In genomic region chr10:3873728-3874461, GRCh38 we compare ENCODE assay signal across 8 cellular contexts.
A peak's percentile ranks its signal among the peaks of the same experiment; 100 is the strongest.
DNase-seq lines count a peak whose midpoint lies in the region; ATAC-seq and TF ChIP-seq lines count a peak whose summit lies in the region.

No MANE protein-coding gene starts in this region.

- no peak overlapping the region for H3K4me3 ChIP-seq in esophagus squamous epithelium
- no peak overlapping the region for H3K4me3 ChIP-seq in psoas muscle

- no peaks in the 10 kb centered on the region for H3K9me3 ChIP-seq in esophagus squamous epithelium
- H3K9me3 ChIP-seq in psoas muscle = no peaks in the 10 kb centered on the region

- no peaks in the 10 kb centered on the region for H3K27me3 ChIP-seq in esophagus squamous epithelium
- no peaks in the 10 kb centered on the region for H3K27me3 ChIP-seq in psoas muscle (ENCODE audit: insufficient read depth in 3 of 3, low read length in 2 of 3)

- DNase-seq in DMS53 treated with DMSO at 0.1 percent for 48 hours (lab: John Stamatoyannopoulos, UW; ENCODE audit: unreplicated experiment) (peak; percentile 80), SIG-M5 treated with dmso at 0.1 percent for 504 hours (lab: John Stamatoyannopoulos, UW; ENCODE audit: unreplicated experiment) (peak; percentile 52), esophagus squamous epithelium (lab: John Stamatoyannopoulos, UW) (no peak), psoas muscle (no peak), RWPE1 (ENCODE audit: low spot score) (no peak), G401 (ENCODE audit: low spot score) (no peak)

- WGBS in esophagus squamous epithelium, 2 donors = 31 to 47% methylated on average over 7 of the region's 7 CpGs
- WGBS in psoas muscle, 3 donors = 20 to 25% (median 25%) methylated on average over 7 of the region's 7 CpGs

- intact Hi-C loops in esophagus squamous epithelium (cut with DNase I) (no loop called here), psoas muscle (cut with DNase I) (no loop called here)

- H3K4me1 ChIP-seq in esophagus squamous epithelium (peaks cover 5 to 31% (median 17%) of the 10 kb centered on the region in 3 donors), psoas muscle (peaks cover 12% of the 10 kb centered on the region)

- in situ Hi-C loops in G401 (cut with HindIII; ENCODE audit: low sequenced_read_pairs) = no loop called here

- H3K27ac ChIP-seq in esophagus squamous epithelium (peak overlapping the region in 3 of 4 donors; percentile 40 to 77 (median 70)), psoas muscle (peak overlapping the region; percentile 6), RWPE1 (no peak overlapping the region)

- H3K36me3 ChIP-seq in esophagus squamous epithelium (no peaks in the 10 kb centered on the region), psoas muscle (ENCODE audit: insufficient read depth in 1 of 2, low read depth in 1 of 2) (no peaks in the 10 kb centered on the region)

- no peak for TF ChIP-seq POLR2A in esophagus squamous epithelium (IDR thresholded peaks at IDR 0.05)

- TF ChIP-seq CTCF in esophagus squamous epithelium (IDR thresholded peaks at IDR 0.05) = no peak
- TF ChIP-seq CTCF in psoas muscle (IDR thresholded peaks at IDR 0.05) = no peak
- TF ChIP-seq CTCF in RWPE1 (conservative IDR thresholded peaks at IDR 0.05; ENCODE audit: low read depth) = no peak

- CTCF ChIA-PET in RWPE1 (lab: Yijun Ruan, JAX) = interaction anchor here (1.2 kb wide), 1 partner anchor 92 kb away, joined by 3 read pairs; no protein-coding TSS in a partner anchor

- ATAC-seq in GM19452 (IDR thresholded peaks at IDR 0.05; ENCODE audit: unreplicated experiment) (peak; percentile 51), HG03442 (IDR thresholded peaks at IDR 0.05; ENCODE audit: unreplicated experiment) (peak; percentile 73), psoas muscle (peak in 1 of 4 donors; percentile 37)

- POLR2A ChIA-PET in RWPE1 (lab: Yijun Ruan, JAX; ENCODE audit: low non-redundant PET) = no interaction called here

Comparison
In these comparisons a context has a peak if more than half of its experiments do, and no peak if none do; other contexts are left out.
1. DNase-seq: peak in DMS53 treated with DMSO at 0.1 percent for 48 hours (single experiment) and SIG-M5 treated with dmso at 0.1 percent for 504 hours (single experiment); none in esophagus squamous epithelium (single experiment), psoas muscle (0 of 2), RWPE1 (single experiment) and G401 (single experiment).